ENCODE assay signal across 25 cellular contexts in genomic region chr15:79440355-79440908, GRCh38.
"Had no signal": no experiment of that assay in that cellular context is flagged by ENCODE, and none has a peak within 500 bp of the region (broad histone marks: within the 10 kb centered on the region; RNA-seq: fewer than 3 reads in every experiment).

No MANE protein-coding gene starts in this region.

- H3K4me3 ChIP-seq: gastrocnemius medialis, heart right ventricle, left ventricle myocardium inferior, lower lobe of right lung, neural progenitor cell, pancreas, stomach had no signal

- H3K36me3 ChIP-seq: gastrocnemius medialis, heart right ventricle, left ventricle myocardium inferior, lower lobe of right lung, neural progenitor cell, pancreas, stomach had no signal

- H3K4me2 ChIP-seq: neural progenitor cell had no signal

- H3K9me3 ChIP-seq: gastrocnemius medialis, pancreas had no signal

- H2AFZ ChIP-seq: neural progenitor cell had no signal

- H3K9ac ChIP-seq: neural progenitor cell had no signal

- H3K36me3 Mint-ChIP-seq: immature natural killer cell; natural killer cell treated with Interleukin-12 subunit alpha and Interleukin-12 subunit beta and Interleukin-15 and Interleukin-18, amount 100 ng/mL, for 72 hours; neural progenitor cell had no signal

- H3K4me3 Mint-ChIP-seq: immature natural killer cell; natural killer cell treated with Interleukin-12 subunit alpha and Interleukin-12 subunit beta and Interleukin-15 and Interleukin-18, amount 100 ng/mL, for 72 hours; neural progenitor cell had no signal

- H3K27ac ChIP-seq: gastrocnemius medialis, heart right ventricle, left ventricle myocardium inferior, lower lobe of right lung, neural progenitor cell, pancreas, stomach had no signal

- DNase-seq: dermis blood vessel endothelial cell; effector CD4-positive, alpha-beta T cell; gastrocnemius medialis; heart right ventricle; hypothalamus; immature natural killer cell; left ventricle myocardium inferior; lower lobe of right lung; mesenchymal stem cell; midbrain; occipital lobe; pancreas; right cardiac atrium; small intestine; stimulated activated CD4-positive, alpha-beta T cell treated with anti-CD3 and anti-CD28 coated beads, Interleukin-12 subunit alpha, Interleukin-12 subunit beta, amount 100 ng/mL, for 4 hours; stimulated activated naive CD4-positive, alpha-beta T cell; stomach; substantia nigra; trophoblast cell had no signal

- H3K9me3 Mint-ChIP-seq: immature natural killer cell, neural progenitor cell had no signal

- H3K4me1 ChIP-seq: heart right ventricle, left ventricle myocardium inferior, lower lobe of right lung, neural progenitor cell, stomach had no signal

- H3K27ac Mint-ChIP-seq: immature natural killer cell; natural killer cell treated with Interleukin-12 subunit alpha and Interleukin-12 subunit beta and Interleukin-15 and Interleukin-18, amount 100 ng/mL, for 72 hours; neural progenitor cell; progenitor cell of endocrine pancreas had no signal

- FAIRE-seq: colon, endometrium, keratinocyte, pancreas, small intestine had no signal

- H3K27me3 ChIP-seq: gastrocnemius medialis, pancreas had no signal

- H3K4me1 Mint-ChIP-seq: immature natural killer cell, neural progenitor cell had no signal
